In the genomic region with DNA sequence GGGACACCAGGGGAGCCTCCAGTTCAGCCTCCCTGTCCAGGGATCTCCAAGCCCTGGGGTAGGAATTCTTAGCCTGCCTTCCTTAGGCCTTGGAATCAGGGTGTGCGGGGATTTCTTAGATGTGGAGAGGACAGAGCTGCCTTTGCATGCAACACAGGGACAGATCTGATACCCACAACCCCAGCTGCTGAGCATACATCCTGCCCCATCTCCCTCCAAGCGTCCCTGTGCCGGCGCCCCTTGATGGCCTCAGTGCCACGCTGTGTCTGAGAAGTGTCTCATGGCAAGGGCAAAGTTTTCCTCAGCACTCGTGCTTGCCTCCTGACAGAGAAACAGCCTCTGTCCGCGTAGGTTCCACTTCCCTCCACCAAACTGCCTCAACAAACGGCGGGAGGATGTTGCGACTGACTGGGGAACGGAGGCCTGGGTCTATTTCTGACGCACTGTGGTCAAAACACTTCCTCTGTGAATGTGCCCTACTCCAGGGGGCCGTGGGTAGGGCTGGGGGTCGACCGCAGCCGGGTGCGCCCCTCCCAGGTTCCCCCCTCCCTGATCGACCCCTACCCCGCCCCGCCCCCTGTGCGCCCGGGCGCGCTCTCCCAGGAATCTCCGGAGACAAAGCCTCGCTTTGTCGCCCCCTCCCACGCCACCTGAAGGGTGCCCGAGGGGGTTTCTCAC, we compare ENCODE assay signal across 1 cellular context.
TF ChIP-seq lines count a peak whose summit lies in the region.

No MANE protein-coding gene starts in this region.

TF ChIP-seq in SK-N-SH, 30 proteins besides CTCF, POLR2A, EP300 and RAD21 (continued from another document):
- TF ChIP-seq, protein P1, sequence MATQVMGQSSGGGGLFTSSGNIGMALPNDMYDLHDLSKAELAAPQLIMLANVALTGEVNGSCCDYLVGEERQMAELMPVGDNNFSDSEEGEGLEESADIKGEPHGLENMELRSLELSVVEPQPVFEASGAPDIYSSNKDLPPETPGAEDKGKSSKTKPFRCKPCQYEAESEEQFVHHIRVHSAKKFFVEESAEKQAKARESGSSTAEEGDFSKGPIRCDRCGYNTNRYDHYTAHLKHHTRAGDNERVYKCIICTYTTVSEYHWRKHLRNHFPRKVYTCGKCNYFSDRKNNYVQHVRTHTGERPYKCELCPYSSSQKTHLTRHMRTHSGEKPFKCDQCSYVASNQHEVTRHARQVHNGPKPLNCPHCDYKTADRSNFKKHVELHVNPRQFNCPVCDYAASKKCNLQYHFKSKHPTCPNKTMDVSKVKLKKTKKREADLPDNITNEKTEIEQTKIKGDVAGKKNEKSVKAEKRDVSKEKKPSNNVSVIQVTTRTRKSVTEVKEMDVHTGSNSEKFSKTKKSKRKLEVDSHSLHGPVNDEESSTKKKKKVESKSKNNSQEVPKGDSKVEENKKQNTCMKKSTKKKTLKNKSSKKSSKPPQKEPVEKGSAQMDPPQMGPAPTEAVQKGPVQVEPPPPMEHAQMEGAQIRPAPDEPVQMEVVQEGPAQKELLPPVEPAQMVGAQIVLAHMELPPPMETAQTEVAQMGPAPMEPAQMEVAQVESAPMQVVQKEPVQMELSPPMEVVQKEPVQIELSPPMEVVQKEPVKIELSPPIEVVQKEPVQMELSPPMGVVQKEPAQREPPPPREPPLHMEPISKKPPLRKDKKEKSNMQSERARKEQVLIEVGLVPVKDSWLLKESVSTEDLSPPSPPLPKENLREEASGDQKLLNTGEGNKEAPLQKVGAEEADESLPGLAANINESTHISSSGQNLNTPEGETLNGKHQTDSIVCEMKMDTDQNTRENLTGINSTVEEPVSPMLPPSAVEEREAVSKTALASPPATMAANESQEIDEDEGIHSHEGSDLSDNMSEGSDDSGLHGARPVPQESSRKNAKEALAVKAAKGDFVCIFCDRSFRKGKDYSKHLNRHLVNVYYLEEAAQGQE (IDR thresholded peaks at IDR 0.05; ENCODE audit: low read depth, low read length) = no peak
- no peak for TF ChIP-seq GATA2 (CRISPR knock-in tag; IDR thresholded peaks at IDR 0.05)
- TF ChIP-seq RFX5 (IDR thresholded peaks at IDR 0.05; ENCODE audit: low read length) = no peak
- TF ChIP-seq FOXJ3 (CRISPR knock-in tag; IDR thresholded peaks at IDR 0.05) = no peak
